25 cellular contexts compared by ENCODE assay signal in the genomic region with DNA sequence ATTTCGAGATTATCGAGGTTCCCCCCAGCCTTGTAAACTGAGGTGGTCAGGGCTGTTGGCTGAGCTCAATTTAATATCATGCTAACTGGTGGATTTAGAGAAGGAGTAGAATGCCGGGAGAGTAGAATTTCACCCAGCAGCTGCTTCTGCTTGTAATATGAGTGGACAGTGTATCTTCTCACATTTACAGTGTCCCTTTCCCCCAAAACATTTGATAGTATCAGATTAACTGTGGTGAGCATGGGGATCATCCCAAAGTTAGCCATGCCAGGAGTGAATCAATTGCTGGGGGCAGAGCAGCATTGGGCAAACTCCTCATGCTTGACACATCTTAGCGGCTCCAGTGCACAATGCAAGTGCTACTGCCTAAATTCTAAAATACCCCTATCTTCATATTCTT.
"Had no signal": no experiment of that assay in that cellular context is flagged by ENCODE, and none has a peak within 500 bp of the region (broad histone marks: within the 10 kb centered on the region; RNA-seq: fewer than 3 reads in every experiment).

No MANE protein-coding gene starts in this region.

- H3K27me3 Mint-ChIP-seq: naive thymus-derived CD4-positive, alpha-beta T cell; natural killer cell treated with Interleukin-12 subunit alpha and Interleukin-12 subunit beta and Interleukin-15 and Interleukin-18, amount 100 ng/mL, for 72 hours; stimulated activated naive CD8-positive, alpha-beta T cell treated with anti-CD3 and anti-CD28 coated beads, Interleukin-15, Interleukin-2, amounts not matched to agents 100 ng/mL and 50 ng/mL, for 24 hours had no signal

- H3K4me3 ChIP-seq: left lung, lower lobe of right lung, ovary, prostate gland, spleen, suprapubic skin, thoracic aorta, tibial artery, uterus had no signal

- H3K27ac ChIP-seq: left lung, lower lobe of right lung, ovary, prostate gland, spleen, suprapubic skin, thoracic aorta, tibial artery, uterus had no signal

- H3K36me3 ChIP-seq: ovary, uterus had no signal

- H3K9me3 Mint-ChIP-seq: naive thymus-derived CD4-positive, alpha-beta T cell; natural killer cell treated with Interleukin-12 subunit alpha and Interleukin-12 subunit beta and Interleukin-15 and Interleukin-18, amount 100 ng/mL, for 72 hours; stimulated activated effector memory CD8-positive, alpha-beta T cell treated with anti-CD3 and anti-CD28 coated beads, Interleukin-12 subunit alpha, Interleukin-12 subunit beta, amount 100 ng/mL, for 72 hours; stimulated activated naive CD8-positive, alpha-beta T cell treated with anti-CD3 and anti-CD28 coated beads, Interleukin-15, Interleukin-2, amounts not matched to agents 100 ng/mL and 50 ng/mL, for 24 hours had no signal

- DNase-seq: hippocampal formation; kidney; left colon; left lung; lower lobe of right lung; mammary epithelial cell; mesenchymal stem cell; naive thymus-derived CD4-positive, alpha-beta T cell; ovary; retina; right cardiac atrium; small intestine; spleen; stimulated activated CD4-positive, alpha-beta T cell treated with anti-CD3 and anti-CD28 coated beads, Interleukin-4, amount 100 ng/mL, for 24 hours; stimulated activated naive CD4-positive, alpha-beta T cell; tibial artery; trophoblast cell; uterus had no signal

- H3K27ac Mint-ChIP-seq: natural killer cell treated with Interleukin-12 subunit alpha and Interleukin-12 subunit beta and Interleukin-15 and Interleukin-18, amount 100 ng/mL, for 72 hours; stimulated activated naive CD8-positive, alpha-beta T cell treated with anti-CD3 and anti-CD28 coated beads, Interleukin-15, Interleukin-2, amounts not matched to agents 100 ng/mL and 50 ng/mL, for 24 hours had no signal

- H3K9me3 ChIP-seq: left lung, lower lobe of right lung, ovary, prostate gland, spleen, suprapubic skin, thoracic aorta, tibial artery, uterus had no signal

- H3K4me3 Mint-ChIP-seq: naive thymus-derived CD4-positive, alpha-beta T cell; natural killer cell treated with Interleukin-12 subunit alpha and Interleukin-12 subunit beta and Interleukin-15 and Interleukin-18, amount 100 ng/mL, for 72 hours; stimulated activated effector memory CD8-positive, alpha-beta T cell treated with anti-CD3 and anti-CD28 coated beads, Interleukin-12 subunit alpha, Interleukin-12 subunit beta, amount 100 ng/mL, for 72 hours; stimulated activated naive CD8-positive, alpha-beta T cell treated with anti-CD3 and anti-CD28 coated beads, Interleukin-15, Interleukin-2, amounts not matched to agents 100 ng/mL and 50 ng/mL, for 24 hours had no signal

- H3K27me3 ChIP-seq: left lung, ovary, spleen, suprapubic skin, tibial artery, uterus had no signal

- ATAC-seq: left colon; left lung; lower lobe of right lung; naive thymus-derived CD4-positive, alpha-beta T cell; natural killer cell treated with Interleukin-12 subunit alpha and Interleukin-12 subunit beta and Interleukin-15 and Interleukin-18, amount 100 ng/mL, for 72 hours; right cardiac atrium; sciatic nerve; stimulated activated effector memory CD8-positive, alpha-beta T cell treated with anti-CD3 and anti-CD28 coated beads, Interleukin-12 subunit alpha, Interleukin-12 subunit beta, amount 100 ng/mL, for 72 hours had no signal

- H3K4me1 ChIP-seq: left lung, lower lobe of right lung, prostate gland, suprapubic skin, tibial artery, uterus had no signal
